29 cellular contexts compared by ENCODE assay signal in genomic region chr18:261398-262073, GRCh38. TPM values are rescaled to one million over a fixed set of nuclear protein-coding genes. Genes with fewer than 3 reads are reported as not detected.
DNase-seq lines count a peak whose midpoint lies in the region; ATAC-seq, FAIRE-seq and TF ChIP-seq lines count a peak whose summit lies in the region.
"Had no signal": no experiment of that assay in that cellular context is flagged by ENCODE, and none has a peak within 500 bp of the region (broad histone marks: within the 10 kb centered on the region; RNA-seq: fewer than 3 reads in every experiment).

No MANE protein-coding gene starts in this region.

- H3K27ac ChIP-seq in astrocyte (ENCODE audit: low read depth, low read length): no peak overlapping the region
- no peak overlapping the region for H3K27ac ChIP-seq in left lung
- H3K27ac ChIP-seq in kidney (ENCODE audit: low read depth in 2 of 2, low read length in 2 of 2): no peak overlapping the region
- H3K27ac ChIP-seq in vagina: no peak overlapping the region
- H3K27ac ChIP-seq: BLaER1 treated with 17β-estradiol and CSF1 and Interleukin-3, amounts not matched to agents 10 nM and 100 nM; KMS-11; PC-9; right lobe of liver; tibial nerve had no signal

- H3K27me3 ChIP-seq in astrocyte (ENCODE audit: insufficient read depth, low read length): no peaks in the 10 kb centered on the region
- no peaks in the 10 kb centered on the region for H3K27me3 ChIP-seq in left lung
- no peaks in the 10 kb centered on the region for H3K27me3 ChIP-seq in vagina
- H3K27me3 ChIP-seq: BLaER1 treated with 17β-estradiol and CSF1 and Interleukin-3, amounts not matched to agents 10 nM and 100 nM; right lobe of liver; tibial nerve had no signal

- no peak for TF ChIP-seq POLR2A in vagina (IDR thresholded peaks at IDR 0.05)

- H3K36me3 Mint-ChIP-seq in astrocyte (ENCODE audit: low read depth, unreplicated experiment): peaks cover 2% of the 10 kb centered on the region

- H3K9ac ChIP-seq in astrocyte (ENCODE audit: low read length): no peak overlapping the region
- H3K9ac ChIP-seq in kidney (ENCODE audit: low read length in 2 of 2): no peak overlapping the region
- H3K9ac ChIP-seq: BLaER1 treated with 17β-estradiol and CSF1 and Interleukin-3, amounts not matched to agents 10 nM and 100 nM; KMS-11; SK-N-SH had no signal

- intact Hi-C loops in left lung (cut with DNase I) (no loop called here), kidney (cut with DNase I) (no loop called here), vagina (cut with DNase I) (no loop called here)

- no peak overlapping the region for H3K4me2 ChIP-seq in astrocyte (ENCODE audit: low read length)
- H3K4me2 ChIP-seq: BLaER1 treated with 17β-estradiol and CSF1 and Interleukin-3, amounts not matched to agents 10 nM and 100 nM; GM23338; KMS-11; PC-9; SK-N-SH had no signal

- TF ChIP-seq CTCF in astrocyte (IDR thresholded peaks at IDR 0.05; ENCODE audit: insufficient read depth, low read depth, low read length): no peak
- no peak for TF ChIP-seq CTCF in left lung (IDR thresholded peaks at IDR 0.05)
- TF ChIP-seq CTCF in kidney (IDR thresholded peaks at IDR 0.05; ENCODE audit: borderline replicate concordance, extremely low read depth, insufficient read depth): no peak
- TF ChIP-seq CTCF in vagina (IDR thresholded peaks at IDR 0.05): no peak

- H2AFZ ChIP-seq in astrocyte (ENCODE audit: low read depth, low read length): no peak overlapping the region
- H2AFZ ChIP-seq: GM23338, PC-9 had no signal

- H3K79me2 ChIP-seq in astrocyte (ENCODE audit: insufficient read depth, low read length): peaks cover 11% of the 10 kb centered on the region

- no peaks in the 10 kb centered on the region for H3K4me1 ChIP-seq in astrocyte (ENCODE audit: insufficient read depth, low read length)
- peaks cover 4 to 8% of the 10 kb centered on the region in 2 donors for H3K4me1 ChIP-seq in left lung
- H3K4me1 ChIP-seq in kidney (ENCODE audit: control insufficient read depth in 1 of 2, insufficient read depth in 1 of 2, low read depth in 1 of 2, low read length in 2 of 2): no peaks in the 10 kb centered on the region
- H3K4me1 ChIP-seq in vagina: peaks cover 6% of the 10 kb centered on the region

- FAIRE-seq in astrocyte (lab: Jason Lieb, UNC) (peak; percentile 34), kidney (lab: Jason Lieb, UNC) (no peak)
- FAIRE-seq: bronchial epithelial cell had no signal

- no peak overlapping the region for H3K4me3 Mint-ChIP-seq in astrocyte (ENCODE audit: unreplicated experiment)
- H3K4me3 Mint-ChIP-seq: activated CD4-positive, alpha-beta memory T cell treated with anti-CD3 and anti-CD28 coated beads, Interleukin-2, amount 10 ng/mL, durations not matched to agents 7 days and 5 days; activated naive CD4-positive, alpha-beta T cell treated with anti-CD3 and anti-CD28 coated beads for 36 hours; GM23338; mesothelial cell of epicardium; stimulated activated naive CD8-positive, alpha-beta T cell treated with anti-CD3 and anti-CD28 coated beads, Interleukin-15, amount 100 ng/mL, for 72 hours had no signal

- H4K20me1 ChIP-seq in astrocyte (ENCODE audit: insufficient read depth, low read length): no peaks in the 10 kb centered on the region

- H3K27me3 Mint-ChIP-seq in astrocyte (ENCODE audit: low read depth, unreplicated experiment): no peaks in the 10 kb centered on the region
- H3K27me3 Mint-ChIP-seq: activated CD4-positive, alpha-beta memory T cell treated with anti-CD3 and anti-CD28 coated beads, Interleukin-2, amount 10 ng/mL, durations not matched to agents 7 days and 5 days; progenitor cell of endocrine pancreas; stimulated activated naive CD8-positive, alpha-beta T cell treated with anti-CD3 and anti-CD28 coated beads, Interleukin-15, amount 100 ng/mL, for 72 hours had no signal

- peak; percentile 42 for ATAC-seq in left lung
- ATAC-seq: GM23338; left lobe of liver; right lobe of liver; stimulated activated naive CD8-positive, alpha-beta T cell treated with anti-CD3 and anti-CD28 coated beads, Interleukin-15, amount 100 ng/mL, for 72 hours had no signal

- peaks cover 30% of the 10 kb centered on the region for H3K36me3 ChIP-seq in astrocyte (ENCODE audit: insufficient read depth, low read length)
- H3K36me3 ChIP-seq in left lung: peaks cover 0 to 68% of the 10 kb centered on the region in 2 donors
- H3K36me3 ChIP-seq in kidney (ENCODE audit: control insufficient read depth in 1 of 2, insufficient read depth in 2 of 2, low read length in 2 of 2): peaks cover 25 to 45% of the 10 kb centered on the region in 2 donors
- peaks cover 0 to 42% of the 10 kb centered on the region in 2 donors for H3K36me3 ChIP-seq in vagina

- no peaks in the 10 kb centered on the region for H3K9me3 Mint-ChIP-seq in astrocyte (ENCODE audit: unreplicated experiment)
- H3K9me3 Mint-ChIP-seq: activated CD4-positive, alpha-beta memory T cell treated with anti-CD3 and anti-CD28 coated beads, Interleukin-2, amount 10 ng/mL, durations not matched to agents 7 days and 5 days; activated naive CD4-positive, alpha-beta T cell treated with anti-CD3 and anti-CD28 coated beads for 36 hours; GM23338; mesothelial cell of epicardium; stimulated activated naive CD8-positive, alpha-beta T cell treated with anti-CD3 and anti-CD28 coated beads, Interleukin-15, amount 100 ng/mL, for 72 hours had no signal

- peak overlapping the region; percentile 8 for H3K27ac Mint-ChIP-seq in astrocyte (ENCODE audit: unreplicated experiment)
- H3K27ac Mint-ChIP-seq: activated CD4-positive, alpha-beta memory T cell treated with anti-CD3 and anti-CD28 coated beads, Interleukin-2, amount 10 ng/mL, durations not matched to agents 7 days and 5 days; activated naive CD4-positive, alpha-beta T cell treated with anti-CD3 and anti-CD28 coated beads for 36 hours; GM23338; mesothelial cell of epicardium; progenitor cell of endocrine pancreas had no signal

- H3K9me3 ChIP-seq in astrocyte (ENCODE audit: insufficient read depth, low read depth, low read length) (no peaks in the 10 kb centered on the region), left lung (no peaks in the 10 kb centered on the region), kidney (ENCODE audit: control insufficient read depth in 1 of 2, low read length in 2 of 2) (no peaks in the 10 kb centered on the region), vagina (no peaks in the 10 kb centered on the region)
- H3K9me3 ChIP-seq: BLaER1 treated with 17β-estradiol and CSF1 and Interleukin-3, amounts not matched to agents 10 nM and 100 nM; SK-N-SH; tibial nerve had no signal

- no peak overlapping the region for H3K4me3 ChIP-seq in astrocyte (ENCODE audit: insufficient read depth, low read depth, low read length)
- H3K4me3 ChIP-seq in left lung: no peak overlapping the region
- H3K4me3 ChIP-seq in kidney (ENCODE audit: low read length in 2 of 2): no peak overlapping the region
- H3K4me3 ChIP-seq in vagina: no peak overlapping the region
- H3K4me3 ChIP-seq: BLaER1 treated with 17β-estradiol and CSF1 and Interleukin-3, amounts not matched to agents 10 nM and 100 nM; GM23338; PC-9; right lobe of liver; tibial nerve had no signal

- DNase-seq in AG08395 (ENCODE audit: low spot score): peak; percentile 32
- DNase-seq in GM03348 (ENCODE audit: low spot score): peak; percentile 37
- DNase-seq in astrocyte (ENCODE audit: low read depth): peak; percentile 8
- no peak for DNase-seq in left lung
- no peak for DNase-seq in NOMO-1 treated with DMSO at 0.1 percent for 48 hours (lab: John Stamatoyannopoulos, UW; ENCODE audit: unreplicated experiment)
- DNase-seq in kidney: no peak
- DNase-seq in vagina (ENCODE audit: extremely low spot score in 2 of 2): no peak
- DNase-seq in superior temporal gyrus (ENCODE audit: extremely low spot score): no peak
- DNase-seq: activated CD4-positive, alpha-beta memory T cell treated with anti-CD3 and anti-CD28 coated beads, Interleukin-2, amount 10 ng/mL, durations not matched to agents 7 days and 5 days; activated CD4-positive, CD25-positive, alpha-beta regulatory T cell treated with anti-CD3 and anti-CD28 coated beads, Interleukin-2, amount 50 U/mL, for 72 hours; activated naive CD4-positive, alpha-beta T cell treated with anti-CD3 and anti-CD28 coated beads for 36 hours; amygdala; COR-L47; NCI-H1417; NCI-H2029; NCI-H524; PC-9; right lobe of liver; SK-N-SH; stimulated activated CD8-positive, alpha-beta memory T cell treated with anti-CD3 and anti-CD28 coated beads, Interleukin-4, amount 100 ng/mL, for 48 hours; stimulated activated naive CD8-positive, alpha-beta T cell treated with anti-CD3 and anti-CD28 coated beads, Interleukin-15, amount 100 ng/mL, for 72 hours had no signal

- peaks cover 8% of the 10 kb centered on the region for H3K4me1 Mint-ChIP-seq in astrocyte (ENCODE audit: low read depth, unreplicated experiment)
- H3K4me1 Mint-ChIP-seq: GM23338 had no signal

RNA-seq across cellular contexts. Expression of gene THOC1, which starts 6.3 kb away (rescaled TPM):
- 20.2 and 23.1 TPM in 2 replicates for total RNA-seq in astrocyte
- total RNA-seq in left lung: 10 to 100 TPM; 23.7 to 29.8 TPM
- 32.6 TPM for total RNA-seq in kidney
- polyA plus RNA-seq in kidney (ENCODE audit: insufficient read depth, low read depth, low replicate concordance): 22.4 TPM
- 47.9 TPM for total RNA-seq in vagina

Comparison
In these comparisons a context has a peak if more than half of its experiments do, and no peak if none do; other contexts are left out.
1. DNase-seq: peak in AG08395 (single experiment), GM03348 (single experiment) and astrocyte (single experiment); none in left lung (0 of 2), NOMO-1 treated with DMSO at 0.1 percent for 48 hours (single experiment), kidney (single experiment), vagina (0 of 2) and superior temporal gyrus (single experiment).